15 cellular contexts compared by ENCODE assay signal in genomic region chr7:28230273-28230672, GRCh38. TPM values are rescaled to one million over a fixed set of nuclear protein-coding genes. Genes with fewer than 3 reads are reported as not detected.
DNase-seq lines count a peak whose midpoint lies in the region; ATAC-seq and TF ChIP-seq lines count a peak whose summit lies in the region.
"Had no signal": no experiment of that assay in that cellular context is flagged by ENCODE, and none has a peak within 500 bp of the region (broad histone marks: within the 10 kb centered on the region; RNA-seq: fewer than 3 reads in every experiment).

No MANE protein-coding gene starts in this region.

- no peaks in the 10 kb centered on the region for H3K36me3 ChIP-seq in osteoblast (ENCODE audit: insufficient read depth, low read length)
- H3K36me3 ChIP-seq in psoas muscle (ENCODE audit: insufficient read depth in 1 of 2, low read depth in 1 of 2) = no peaks in the 10 kb centered on the region
- H3K36me3 ChIP-seq: HAP-1 had no signal

- no peak overlapping the region for H3K4me3 ChIP-seq in osteoblast (ENCODE audit: insufficient read depth, low read length)
- no peak overlapping the region for H3K4me3 ChIP-seq in psoas muscle
- H3K4me3 ChIP-seq: A549, GM23248, HAP-1 had no signal

- H3K27ac ChIP-seq in osteoblast (ENCODE audit: low read depth, low read length) = no peak overlapping the region
- no peak overlapping the region for H3K27ac ChIP-seq in psoas muscle
- H3K27ac ChIP-seq: A549, GM23248 had no signal

- ATAC-seq in left lobe of liver (peak; percentile 99), psoas muscle (no peak)
- ATAC-seq: A549; CD8-positive, alpha-beta T cell had no signal

- no peak overlapping the region for H3K4me2 ChIP-seq in osteoblast (ENCODE audit: insufficient read depth, low read length)
- H3K4me2 ChIP-seq: A549 had no signal

- no peak overlapping the region for H2AFZ ChIP-seq in osteoblast (ENCODE audit: low read length)
- H2AFZ ChIP-seq: GM23248 had no signal

- H3K27me3 ChIP-seq in osteoblast (ENCODE audit: insufficient read depth, low read length) (peaks cover 2% of the 10 kb centered on the region), psoas muscle (ENCODE audit: insufficient read depth in 3 of 3, low read length in 2 of 3) (no peaks in the 10 kb centered on the region)

- DNase-seq in HuH-7.5 (ENCODE audit: low spot score) = peak; percentile 19
- DNase-seq in left lobe of liver (ENCODE audit: low spot score) = peak; percentile 62
- DNase-seq in osteoblast (ENCODE audit: insufficient read length, low spot score, missing footprints) = peak; percentile 14
- no peak for DNase-seq in NCI-H2196 treated with DMSO at 0.1 percent for 48 hours (lab: John Stamatoyannopoulos, UW; ENCODE audit: unreplicated experiment)
- no peak for DNase-seq in psoas muscle
- DNase-seq in KBM-7 = no peak
- DNase-seq: CD8-positive, alpha-beta T cell; DND-41; GF-D8; GM23248; IMR-90; KG1 had no signal

- H3K9me3 ChIP-seq in osteoblast (ENCODE audit: low read depth, low read length) (no peaks in the 10 kb centered on the region), psoas muscle (no peaks in the 10 kb centered on the region)
- H3K9me3 ChIP-seq: A549, Caco-2, HAP-1 had no signal

- H3K79me2 ChIP-seq in osteoblast (ENCODE audit: insufficient read depth, low read length) = no peaks in the 10 kb centered on the region

- intact Hi-C loops in psoas muscle (cut with DNase I) = no loop called here

- in situ Hi-C loops in KBM-7 (cut with MboI; ENCODE audit: low pct_unique_long_range_greater_than_20kb, low sequenced_read_pairs) = no loop called here

- 83 to 90% (median 86%) methylated on average over 7 of the region's 7 CpGs for whole genome bisulfite sequencing in psoas muscle, 3 donors

- H4K20me1 ChIP-seq in osteoblast (ENCODE audit: insufficient read depth, low read length) = no peaks in the 10 kb centered on the region

- H3K4me1 ChIP-seq in osteoblast (ENCODE audit: insufficient read depth, low read length) (no peaks in the 10 kb centered on the region), psoas muscle (no peaks in the 10 kb centered on the region)
- H3K4me1 ChIP-seq: A549, Caco-2 had no signal

- TF ChIP-seq CTCF in osteoblast (IDR thresholded peaks at IDR 0.05; ENCODE audit: extremely low read depth, low read depth, low read length) = no peak
- TF ChIP-seq CTCF in psoas muscle (IDR thresholded peaks at IDR 0.05) = no peak

RNA-seq across cellular contexts. Expression of gene JAZF1, which starts 49.7 kb away (rescaled TPM):
- total RNA-seq in left lobe of liver (5.4 TPM), osteoblast (14.4 and 15.9 TPM in 2 replicates), psoas muscle (10 to 100 TPM in 2 of 4 donors, 1 to 10 TPM in 2; 5.3 to 10.6 (median 8.0) TPM)
- polyA plus RNA-seq in psoas muscle = 1 to 10 TPM; 2.3 to 5.2 (median 3.1) TPM

Comparison
In these comparisons a context has a peak if more than half of its experiments do, and no peak if none do; other contexts are left out.
1. DNase-seq: peak in HuH-7.5 (single experiment), left lobe of liver (single experiment) and osteoblast (single experiment); none in NCI-H2196 treated with DMSO at 0.1 percent for 48 hours (single experiment), psoas muscle (0 of 2) and KBM-7 (single experiment).